Comparison of ENCODE assay signal across 8 cellular contexts in genomic region chr18:57621252-57621607, GRCh38. TPM values are rescaled to one million over a fixed set of nuclear protein-coding genes. Genes with fewer than 3 reads are reported as not detected.
DNase-seq lines count a peak whose midpoint lies in the region; ATAC-seq, FAIRE-seq and TF ChIP-seq lines count a peak whose summit lies in the region.

No MANE protein-coding gene starts in this region.

- H3K4me1 ChIP-seq in HUES6 (ENCODE audit: control insufficient read depth, insufficient read depth, low read length) = 0 out of 2 replicates have a peak, but pooled peaks cover 4% of the 10 kb centered on the region
- H3K4me1 ChIP-seq in K562 (replicated peaks in 1 of 2; ENCODE audit: control insufficient read depth in 2 of 2, insufficient read depth in 2 of 2, low read length in 2 of 2) = peaks cover 6 to 13% of the 10 kb centered on the region in 2 experiments; a peak in 4 of 5 replicates
- H3K4me1 ChIP-seq in keratinocyte (ENCODE audit: control insufficient read depth, extremely low read depth, insufficient read depth, low read length) = peaks cover 15% of the 10 kb centered on the region

- peak overlapping the region; percentile 95 for H3K9ac ChIP-seq in HUES6 (ENCODE audit: low read length)
- peak overlapping the region; percentile 90 to 97 for H3K9ac ChIP-seq in K562 (ENCODE audit: insufficient read depth in 1 of 2, low read depth in 2 of 2, low read length in 2 of 2)
- H3K9ac ChIP-seq in keratinocyte (ENCODE audit: control insufficient read depth, extremely low read depth, insufficient read depth, low read length) = peak overlapping the region; percentile 91

- no peak for TF ChIP-seq EP300 in K562 (IDR thresholded peaks at IDR 0.05; ENCODE audit: low read length)

- DNase-seq in ELR (ENCODE audit: low read depth) (peak; percentile 39), K562 (ENCODE audit: extremely low read depth in 1 of 4, low spot score in 3 of 4) (peak in 1 of 4 experiments; percentile 27), keratinocyte (ENCODE audit: low read depth, low spot score) (no peak), NCI-H510A (lab: John Stamatoyannopoulos, UW) (no peak), HCEC 1CT (no peak)
- no peak for DNase-seq in stimulated activated naive CD8-positive, alpha-beta T cell treated with anti-CD3 and anti-CD28 coated beads, Interleukin-15, amount 100 ng/mL, for 72 hours

- H3K27me3 ChIP-seq in HUES6 (ENCODE audit: control insufficient read depth, insufficient read depth, low read length) = no peaks in the 10 kb centered on the region
- H3K27me3 ChIP-seq in K562 (ENCODE audit: control insufficient read depth in 2 of 2, insufficient read depth in 2 of 2, low read length in 2 of 2) = no peaks in the 10 kb centered on the region
- H3K27me3 ChIP-seq in keratinocyte (ENCODE audit: control insufficient read depth, extremely low read depth, insufficient read depth, low read length) = no peaks in the 10 kb centered on the region

- TF ChIP-seq CTCF in K562 (IDR thresholded peaks at IDR 0.05 in 2 of 3, conservative IDR thresholded peaks at IDR 0.05 in 1 of 3; ENCODE audit: insufficient read depth in 2 of 3, low read depth in 1 of 3, low read length in 3 of 3) (no peak), keratinocyte (optimal IDR thresholded peaks at IDR 0.05 in 1 of 3, IDR thresholded peaks at IDR 0.05 in 1 of 3, conservative IDR thresholded peaks at IDR 0.05 in 1 of 3; ENCODE audit: extremely low read depth in 1 of 3, insufficient read depth in 2 of 3, low read length in 3 of 3) (no peak)

- H3K9me1 ChIP-seq in K562 (ENCODE audit: control insufficient read depth, insufficient read depth, low read length) (no peaks in the 10 kb centered on the region), keratinocyte (ENCODE audit: control insufficient read depth, extremely low read depth, insufficient read depth, low read length) (peaks cover 3% of the 10 kb centered on the region)

- peak overlapping the region; percentile 87 for H3K4me3 ChIP-seq in HUES6 (ENCODE audit: low read depth, low read length)
- peak overlapping the region; percentile 64 for H3K4me3 ChIP-seq in K562
- H3K4me3 ChIP-seq in keratinocyte (ENCODE audit: control insufficient read depth in 2 of 3, extremely low read depth in 1 of 3, insufficient read depth in 2 of 3, low read depth in 1 of 3, low read length in 3 of 3) = peak overlapping the region; percentile 69 to 94 (median 91)

- H3K27ac Mint-ChIP-seq in stimulated activated naive CD8-positive, alpha-beta T cell treated with anti-CD3 and anti-CD28 coated beads, Interleukin-15, amount 100 ng/mL, for 72 hours = peak overlapping the region; percentile 99

- FAIRE-seq in K562 (lab: Jason Lieb, UNC) = no peak
- FAIRE-seq in keratinocyte (lab: Jason Lieb, UNC) = no peak

- peak overlapping the region; percentile 90 to 94 for H3K4me3 Mint-ChIP-seq in stimulated activated naive CD8-positive, alpha-beta T cell treated with anti-CD3 and anti-CD28 coated beads, Interleukin-15, amount 100 ng/mL, for 72 hours

- intact Hi-C loops in K562 (cut with micrococcal nuclease) = loop anchor here (2.0 kb wide), 1 partner anchor 36 kb away; no protein-coding TSS in a partner anchor

- BruUV-seq in K562 (replicated peaks; lab: Mats Ljungman, UMichigan) = no TSS peak

- POLR2A ChIA-PET in K562 (lab: Yijun Ruan, JAX) = interaction anchor here (0.9 to 2.0 kb wide), 4 partner anchors 8 to 199 kb away, joined by 3 to 14 read pairs (median 4); no protein-coding TSS in a partner anchor

- TF ChIP-seq RAD21 in K562 (CRISPR knock-in tag; conservative IDR thresholded peaks at IDR 0.05 in 1 of 2, IDR thresholded peaks at IDR 0.05 in 1 of 2) = no peak

- in situ Hi-C loops in K562 (cut with MboI) = loop anchor here (10.0 kb wide), 1 partner anchor 504 kb away; no protein-coding TSS in a partner anchor

- peak overlapping the region; percentile 66 for H2AFZ ChIP-seq in K562 (ENCODE audit: low read depth, low read length)
- peak overlapping the region; percentile 96 for H2AFZ ChIP-seq in keratinocyte (ENCODE audit: control insufficient read depth, low read length)

- H3K9me3 Mint-ChIP-seq in stimulated activated naive CD8-positive, alpha-beta T cell treated with anti-CD3 and anti-CD28 coated beads, Interleukin-15, amount 100 ng/mL, for 72 hours = no peaks in the 10 kb centered on the region

- no peaks in the 10 kb centered on the region for H4K20me1 ChIP-seq in K562 (replicated peaks; ENCODE audit: control insufficient read depth, insufficient read depth, low read length)
- peaks cover 3% of the 10 kb centered on the region for H4K20me1 ChIP-seq in keratinocyte (ENCODE audit: control insufficient read depth, extremely low read depth, insufficient read depth, low read length)

- H3K36me3 ChIP-seq in HUES6 (ENCODE audit: control insufficient read depth, insufficient read depth, low read length) = peaks cover 34% of the 10 kb centered on the region
- H3K36me3 ChIP-seq in K562 (ENCODE audit: control insufficient read depth, insufficient read depth, low read length) = peaks cover 32% of the 10 kb centered on the region; the same call in 2 of the 3 replicates
- peaks cover 1 to 17% of the 10 kb centered on the region in 2 experiments for H3K36me3 ChIP-seq in keratinocyte (ENCODE audit: control insufficient read depth in 2 of 2, extremely low read depth in 1 of 2, insufficient read depth in 2 of 2, low read length in 2 of 2)

- peaks cover 32% of the 10 kb centered on the region for H3K4me1 Mint-ChIP-seq in stimulated activated naive CD8-positive, alpha-beta T cell treated with anti-CD3 and anti-CD28 coated beads, Interleukin-15, amount 100 ng/mL, for 72 hours

- 0% methylated on average over 2 of the region's 20 CpGs for WGBS in K562 (ENCODE audit: insufficient coverage, low coverage, missing lambda C conversion rate)

- no peaks in the 10 kb centered on the region for H3K27me3 Mint-ChIP-seq in stimulated activated naive CD8-positive, alpha-beta T cell treated with anti-CD3 and anti-CD28 coated beads, Interleukin-15, amount 100 ng/mL, for 72 hours

- H3K4me2 ChIP-seq in K562 (ENCODE audit: insufficient read depth, low read length) = peak overlapping the region; percentile 90; the same call in 1 of the 2 replicates
- peak overlapping the region; percentile 71 for H3K4me2 ChIP-seq in keratinocyte (ENCODE audit: control insufficient read depth, extremely low read depth, insufficient read depth, low read depth, low read length)

- CTCF ChIA-PET in K562 (lab: Yijun Ruan, JAX; ENCODE audit: low intra/inter-chr PET ratio) = no interaction called here

- peaks cover 49% of the 10 kb centered on the region for H3K79me2 ChIP-seq in K562 (ENCODE audit: control insufficient read depth, insufficient read depth, low read length)
- H3K79me2 ChIP-seq in keratinocyte (ENCODE audit: control insufficient read depth, insufficient read depth, low read length) = peaks cover 43% of the 10 kb centered on the region

- H3K9me3 ChIP-seq in HUES6 (ENCODE audit: control insufficient read depth, insufficient read depth, low read depth, low read length) = no peaks in the 10 kb centered on the region
- H3K9me3 ChIP-seq in K562 (replicated peaks; ENCODE audit: control insufficient read depth, insufficient read depth, low read depth, low read length) = no peaks in the 10 kb centered on the region
- H3K9me3 ChIP-seq in keratinocyte (ENCODE audit: control insufficient read depth, low read depth, low read length) = no peaks in the 10 kb centered on the region

- H3K27ac ChIP-seq in HUES6 (ENCODE audit: low read depth, low read length) (peak overlapping the region; percentile 23), K562 (ENCODE audit: extremely low read depth, low read depth, low read length) (peak overlapping the region; percentile 86), keratinocyte (ENCODE audit: control insufficient read depth, insufficient read depth, low read length) (peak overlapping the region; percentile 85)

- ATAC-seq in GM21367 (IDR thresholded peaks at IDR 0.05; ENCODE audit: unreplicated experiment) (peak; percentile 20), K562 (peak; percentile 59)
- peak; percentile 22 for ATAC-seq in stimulated activated naive CD8-positive, alpha-beta T cell treated with anti-CD3 and anti-CD28 coated beads, Interleukin-15, amount 100 ng/mL, for 72 hours

- TF ChIP-seq POLR2A in K562 (conservative IDR thresholded peaks at IDR 0.05) = no peak

- dilution Hi-C loops in keratinocyte (cut with MboI; ENCODE audit: extremely low pct_ligation_motif_present, low sequenced_read_pairs) = no loop called here

RNA-seq across cellular contexts. Expression of gene NARS1, which starts 0.4 kb away (rescaled TPM):
- total RNA-seq in K562 (2011; cell fraction: chromatin; rRNA removed; ENCODE audit: low replicate concordance) = 124 and 285 TPM in 2 replicates
- total RNA-seq in K562 (2011; cell fraction: nucleolus; rRNA removed) = 72.2 and 74.9 TPM in 2 replicates
- total RNA-seq in K562 (2011; cell fraction: nucleoplasm; rRNA removed) = 112 and 116 TPM in 2 replicates
- total RNA-seq in K562 (2014; rRNA removed) (153 and 232 TPM in 2 replicates), K562 (2014; rRNA removed; fragmentation: Illumina TruSeq; extraction: Trizol) (236 and 274 TPM in 2 replicates), K562 (2015; rRNA removed; fragmentation: Illumina TruSeq; extraction: Trizol) (267 and 290 TPM in 2 replicates), K562 (2021) (130 and 145 TPM in 2 replicates)
- polyA plus RNA-seq in K562 (2011; rRNA removed) (180 and 207 TPM in 2 replicates), K562 (2014; fragmentation: Illumina TruSeq; extraction: Trizol) (270 and 293 TPM in 2 replicates), K562 (2014; fragmentation: Nextera tagmentation; extraction: Ambion mirVana) (100 to 1,000 TPM; 141 to 267 TPM), K562 (2014; rRNA removed) (186 and 225 TPM in 2 replicates), keratinocyte (143 to 231 TPM (median 187 TPM) in 3 replicates)
- 72.6 and 147 TPM in 2 replicates for polyA plus RNA-seq in K562 (2011; cell fraction: cytosol; rRNA removed)
- polyA plus RNA-seq in K562 (2011; cell fraction: nucleus; rRNA removed) = 135 and 213 TPM in 2 replicates
- 170 and 176 TPM in 2 replicates for polyA plus RNA-seq in K562 (2012)
- polyA minus RNA-seq in K562 (2011; rRNA and poly(A)+ RNA removed) = 246 and 314 TPM in 2 replicates
- polyA minus RNA-seq in K562 (2011; cell fraction: cytosol; rRNA and poly(A)+ RNA removed) = 117 and 125 TPM in 2 replicates
- 51.2 and 83.9 TPM in 2 replicates for polyA minus RNA-seq in K562 (2011; cell fraction: nucleus; rRNA and poly(A)+ RNA removed)
- polyA plus RNA-seq in keratinocyte (2011; ENCODE audit: low read depth) = 360 TPM
- polyA plus RNA-seq in keratinocyte (2011; cell fraction: cytosol; rRNA removed) = 129 and 193 TPM in 2 replicates
- 219 and 303 TPM in 2 replicates for polyA plus RNA-seq in keratinocyte (2011; cell fraction: nucleus; rRNA removed)
- 146 and 172 TPM in 2 replicates for polyA plus RNA-seq in keratinocyte (2012; ENCODE audit: low replicate concordance)
- polyA minus RNA-seq in keratinocyte = 116 to 181 TPM (median 144 TPM) in 3 replicates
- 152 TPM for polyA minus RNA-seq in keratinocyte (2011; cell fraction: cytosol; rRNA and poly(A)+ RNA removed)
- 84.1 and 142 TPM in 2 replicates for polyA minus RNA-seq in keratinocyte (2011; cell fraction: nucleus; rRNA and poly(A)+ RNA removed)

RNA-seq across cellular contexts. Expression of gene FECH, which starts 34.7 kb away (rescaled TPM):
- total RNA-seq in K562 (2011; cell fraction: chromatin; rRNA removed; ENCODE audit: low replicate concordance) = 35.2 and 72.3 TPM in 2 replicates
- 30.0 and 48.3 TPM in 2 replicates for total RNA-seq in K562 (2011; cell fraction: nucleolus; rRNA removed)
- total RNA-seq in K562 (2011; cell fraction: nucleoplasm; rRNA removed) = 39.2 and 42.7 TPM in 2 replicates
- total RNA-seq in K562 (2014; rRNA removed) = 170 and 212 TPM in 2 replicates
- 46.7 and 48.8 TPM in 2 replicates for total RNA-seq in K562 (2014; rRNA removed; fragmentation: Illumina TruSeq; extraction: Trizol)
- total RNA-seq in K562 (2015; rRNA removed; fragmentation: Illumina TruSeq; extraction: Trizol) = 20.2 and 24.1 TPM in 2 replicates
- 64.0 and 67.1 TPM in 2 replicates for total RNA-seq in K562 (2021)
- polyA plus RNA-seq in K562 (2011; rRNA removed) = 55.5 and 74.8 TPM in 2 replicates
- polyA plus RNA-seq in K562 (2011; cell fraction: cytosol; rRNA removed) = 46.0 and 58.0 TPM in 2 replicates
- 56.4 and 69.5 TPM in 2 replicates for polyA plus RNA-seq in K562 (2011; cell fraction: nucleus; rRNA removed)
- polyA plus RNA-seq in K562 (2012) = 46.9 and 58.3 TPM in 2 replicates
- 73.9 and 79.1 TPM in 2 replicates for polyA plus RNA-seq in K562 (2014; fragmentation: Illumina TruSeq; extraction: Trizol)
- polyA plus RNA-seq in K562 (2014; fragmentation: Nextera tagmentation; extraction: Ambion mirVana) = 10 to 100 TPM; 19.8 to 21.1 TPM
- 56.8 and 84.3 TPM in 2 replicates for polyA plus RNA-seq in K562 (2014; rRNA removed)
- polyA minus RNA-seq in K562 (2011; rRNA and poly(A)+ RNA removed) = 54.8 and 80.7 TPM in 2 replicates
- polyA minus RNA-seq in K562 (2011; cell fraction: cytosol; rRNA and poly(A)+ RNA removed) = 42.9 and 49.0 TPM in 2 replicates
- polyA minus RNA-seq in K562 (2011; cell fraction: nucleus; rRNA and poly(A)+ RNA removed) = 27.8 and 29.5 TPM in 2 replicates
- 26.8 to 37.2 TPM (median 29.2 TPM) in 3 replicates for polyA plus RNA-seq in keratinocyte
- polyA plus RNA-seq in keratinocyte (2011; ENCODE audit: low read depth) = 9.7 TPM
- 28.4 and 32.9 TPM in 2 replicates for polyA plus RNA-seq in keratinocyte (2011; cell fraction: cytosol; rRNA removed)
- polyA plus RNA-seq in keratinocyte (2011; cell fraction: nucleus; rRNA removed) = 29.4 and 32.5 TPM in 2 replicates
- 12.0 and 24.0 TPM in 2 replicates for polyA plus RNA-seq in keratinocyte (2012; ENCODE audit: low replicate concordance)
- polyA minus RNA-seq in keratinocyte = 11.4 to 20.6 TPM (median 15.7 TPM) in 3 replicates
- polyA minus RNA-seq in keratinocyte (2011; cell fraction: cytosol; rRNA and poly(A)+ RNA removed) = 36.6 TPM
- polyA minus RNA-seq in keratinocyte (2011; cell fraction: nucleus; rRNA and poly(A)+ RNA removed) = 21.7 and 29.6 TPM in 2 replicates

Comparison
In these comparisons a context has a peak if more than half of its experiments do, and no peak if none do; other contexts are left out.
1. H3K27ac ChIP-seq: peak in every context shown above with its lines; median percentile 86 in K562; 85 in keratinocyte; 23 in HUES6.